In genomic region chr15:89958107-89958805, GRCh38 we compare ENCODE assay signal across 1 cellular context.
A peak's percentile ranks its signal among the peaks of the same experiment; 100 is the strongest.
TF ChIP-seq lines count a peak whose summit lies in the region.

No MANE protein-coding gene starts in this region.

TF ChIP-seq in HepG2, 621 proteins besides CTCF, POLR2A, EP300 and RAD21 (continued from another document and continues in another):
- TF ChIP-seq, protein P1, sequence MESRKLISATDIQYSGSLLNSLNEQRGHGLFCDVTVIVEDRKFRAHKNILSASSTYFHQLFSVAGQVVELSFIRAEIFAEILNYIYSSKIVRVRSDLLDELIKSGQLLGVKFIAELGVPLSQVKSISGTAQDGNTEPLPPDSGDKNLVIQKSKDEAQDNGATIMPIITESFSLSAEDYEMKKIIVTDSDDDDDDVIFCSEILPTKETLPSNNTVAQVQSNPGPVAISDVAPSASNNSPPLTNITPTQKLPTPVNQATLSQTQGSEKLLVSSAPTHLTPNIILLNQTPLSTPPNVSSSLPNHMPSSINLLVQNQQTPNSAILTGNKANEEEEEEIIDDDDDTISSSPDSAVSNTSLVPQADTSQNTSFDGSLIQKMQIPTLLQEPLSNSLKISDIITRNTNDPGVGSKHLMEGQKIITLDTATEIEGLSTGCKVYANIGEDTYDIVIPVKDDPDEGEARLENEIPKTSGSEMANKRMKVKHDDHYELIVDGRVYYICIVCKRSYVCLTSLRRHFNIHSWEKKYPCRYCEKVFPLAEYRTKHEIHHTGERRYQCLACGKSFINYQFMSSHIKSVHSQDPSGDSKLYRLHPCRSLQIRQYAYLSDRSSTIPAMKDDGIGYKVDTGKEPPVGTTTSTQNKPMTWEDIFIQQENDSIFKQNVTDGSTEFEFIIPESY (CRISPR knock-in tag; IDR thresholded peaks at IDR 0.05), result no peak
- TF ChIP-seq NR1H2 (CRISPR knock-in tag; IDR thresholded peaks at IDR 0.05; ENCODE audit: borderline replicate concordance, low read depth) (no peak), ZNF207 (IDR thresholded peaks at IDR 0.05; ENCODE audit: borderline replicate concordance) (no peak), HNF4G (IDR thresholded peaks at IDR 0.05; ENCODE audit: borderline replicate concordance, low read depth, low read length) (no peak), HNF4G (CRISPR knock-in tag; IDR thresholded peaks at IDR 0.05; ENCODE audit: borderline replicate concordance, low read depth) (no peak), BHLHE40 (IDR thresholded peaks at IDR 0.05; ENCODE audit: low read length) (no peak), ZSCAN22 (CRISPR knock-in tag; IDR thresholded peaks at IDR 0.05) (no peak), NRL (CRISPR knock-in tag; IDR thresholded peaks at IDR 0.05; ENCODE audit: borderline replicate concordance) (peak; percentile 54; the same call in 1 of the 2 replicates), ZFP1 (CRISPR knock-in tag; IDR thresholded peaks at IDR 0.05) (no peak), LCORL (IDR thresholded peaks at IDR 0.05) (no peak), LCORL (CRISPR knock-in tag; IDR thresholded peaks at IDR 0.05) (peak; percentile 31; the same call in 1 of the 2 replicates), ZNF205 (CRISPR knock-in tag; IDR thresholded peaks at IDR 0.05) (no peak), ZNF101 (CRISPR knock-in tag; IDR thresholded peaks at IDR 0.05; ENCODE audit: borderline replicate concordance, low read depth) (no peak), ZFP82 (CRISPR knock-in tag; IDR thresholded peaks at IDR 0.05; ENCODE audit: borderline replicate concordance) (no peak), ETV6 (CRISPR knock-in tag; conservative IDR thresholded peaks at IDR 0.05) (no peak), ZNF724P (CRISPR knock-in tag; IDR thresholded peaks at IDR 0.05; ENCODE audit: borderline replicate concordance) (no peak), RBM39 (IDR thresholded peaks at IDR 0.05; ENCODE audit: low read depth, low read length, poor library complexity, severe bottlenecking) (no peak), HIC2 (CRISPR knock-in tag; IDR thresholded peaks at IDR 0.05; ENCODE audit: low read depth) (0 out of 2 replicates have a peak, but pooled peaks have one; percentile 54), KMT2A (CRISPR knock-in tag; IDR thresholded peaks at IDR 0.05) (no peak), ZNF563 (CRISPR knock-in tag; IDR thresholded peaks at IDR 0.05) (0 out of 2 replicates have a peak, but pooled peaks have one; percentile 29), MED8 (CRISPR knock-in tag; IDR thresholded peaks at IDR 0.05; ENCODE audit: insufficient replicate concordance) (no peak), ZNF556 (CRISPR knock-in tag; IDR thresholded peaks at IDR 0.05; ENCODE audit: borderline replicate concordance) (no peak), ZNF543 (CRISPR knock-in tag; IDR thresholded peaks at IDR 0.05) (no peak), ZNF629 (CRISPR knock-in tag; conservative IDR thresholded peaks at IDR 0.05) (no peak), EZH2 (conservative IDR thresholded peaks at IDR 0.05; ENCODE audit: low read depth, low read length) (no peak), TEAD3 (CRISPR knock-in tag; optimal IDR thresholded peaks at IDR 0.05; ENCODE audit: borderline replicate concordance) (peak; percentile 59), HOXA7 (CRISPR knock-in tag; IDR thresholded peaks at IDR 0.05) (no peak), ZNF577 (CRISPR knock-in tag; IDR thresholded peaks at IDR 0.05; ENCODE audit: borderline replicate concordance, low read depth) (no peak)
- TF ChIP-seq, protein P2, sequence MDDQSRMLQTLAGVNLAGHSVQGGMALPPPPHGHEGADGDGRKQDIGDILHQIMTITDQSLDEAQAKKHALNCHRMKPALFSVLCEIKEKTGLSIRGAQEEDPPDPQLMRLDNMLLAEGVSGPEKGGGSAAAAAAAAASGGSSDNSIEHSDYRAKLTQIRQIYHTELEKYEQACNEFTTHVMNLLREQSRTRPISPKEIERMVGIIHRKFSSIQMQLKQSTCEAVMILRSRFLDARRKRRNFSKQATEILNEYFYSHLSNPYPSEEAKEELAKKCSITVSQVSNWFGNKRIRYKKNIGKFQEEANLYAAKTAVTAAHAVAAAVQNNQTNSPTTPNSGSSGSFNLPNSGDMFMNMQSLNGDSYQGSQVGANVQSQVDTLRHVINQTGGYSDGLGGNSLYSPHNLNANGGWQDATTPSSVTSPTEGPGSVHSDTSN (CRISPR knock-in tag; IDR thresholded peaks at IDR 0.05; ENCODE audit: borderline replicate concordance), result no peak
- TF ChIP-seq, protein P3, sequence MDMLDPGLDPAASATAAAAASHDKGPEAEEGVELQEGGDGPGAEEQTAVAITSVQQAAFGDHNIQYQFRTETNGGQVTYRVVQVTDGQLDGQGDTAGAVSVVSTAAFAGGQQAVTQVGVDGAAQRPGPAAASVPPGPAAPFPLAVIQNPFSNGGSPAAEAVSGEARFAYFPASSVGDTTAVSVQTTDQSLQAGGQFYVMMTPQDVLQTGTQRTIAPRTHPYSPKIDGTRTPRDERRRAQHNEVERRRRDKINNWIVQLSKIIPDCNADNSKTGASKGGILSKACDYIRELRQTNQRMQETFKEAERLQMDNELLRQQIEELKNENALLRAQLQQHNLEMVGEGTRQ (IDR thresholded peaks at IDR 0.05; ENCODE audit: low read depth, low read length), result no peak
- TF ChIP-seq, protein P3 (CRISPR knock-in tag; IDR thresholded peaks at IDR 0.05; ENCODE audit: borderline replicate concordance), result no peak
- TF ChIP-seq, protein P4, sequence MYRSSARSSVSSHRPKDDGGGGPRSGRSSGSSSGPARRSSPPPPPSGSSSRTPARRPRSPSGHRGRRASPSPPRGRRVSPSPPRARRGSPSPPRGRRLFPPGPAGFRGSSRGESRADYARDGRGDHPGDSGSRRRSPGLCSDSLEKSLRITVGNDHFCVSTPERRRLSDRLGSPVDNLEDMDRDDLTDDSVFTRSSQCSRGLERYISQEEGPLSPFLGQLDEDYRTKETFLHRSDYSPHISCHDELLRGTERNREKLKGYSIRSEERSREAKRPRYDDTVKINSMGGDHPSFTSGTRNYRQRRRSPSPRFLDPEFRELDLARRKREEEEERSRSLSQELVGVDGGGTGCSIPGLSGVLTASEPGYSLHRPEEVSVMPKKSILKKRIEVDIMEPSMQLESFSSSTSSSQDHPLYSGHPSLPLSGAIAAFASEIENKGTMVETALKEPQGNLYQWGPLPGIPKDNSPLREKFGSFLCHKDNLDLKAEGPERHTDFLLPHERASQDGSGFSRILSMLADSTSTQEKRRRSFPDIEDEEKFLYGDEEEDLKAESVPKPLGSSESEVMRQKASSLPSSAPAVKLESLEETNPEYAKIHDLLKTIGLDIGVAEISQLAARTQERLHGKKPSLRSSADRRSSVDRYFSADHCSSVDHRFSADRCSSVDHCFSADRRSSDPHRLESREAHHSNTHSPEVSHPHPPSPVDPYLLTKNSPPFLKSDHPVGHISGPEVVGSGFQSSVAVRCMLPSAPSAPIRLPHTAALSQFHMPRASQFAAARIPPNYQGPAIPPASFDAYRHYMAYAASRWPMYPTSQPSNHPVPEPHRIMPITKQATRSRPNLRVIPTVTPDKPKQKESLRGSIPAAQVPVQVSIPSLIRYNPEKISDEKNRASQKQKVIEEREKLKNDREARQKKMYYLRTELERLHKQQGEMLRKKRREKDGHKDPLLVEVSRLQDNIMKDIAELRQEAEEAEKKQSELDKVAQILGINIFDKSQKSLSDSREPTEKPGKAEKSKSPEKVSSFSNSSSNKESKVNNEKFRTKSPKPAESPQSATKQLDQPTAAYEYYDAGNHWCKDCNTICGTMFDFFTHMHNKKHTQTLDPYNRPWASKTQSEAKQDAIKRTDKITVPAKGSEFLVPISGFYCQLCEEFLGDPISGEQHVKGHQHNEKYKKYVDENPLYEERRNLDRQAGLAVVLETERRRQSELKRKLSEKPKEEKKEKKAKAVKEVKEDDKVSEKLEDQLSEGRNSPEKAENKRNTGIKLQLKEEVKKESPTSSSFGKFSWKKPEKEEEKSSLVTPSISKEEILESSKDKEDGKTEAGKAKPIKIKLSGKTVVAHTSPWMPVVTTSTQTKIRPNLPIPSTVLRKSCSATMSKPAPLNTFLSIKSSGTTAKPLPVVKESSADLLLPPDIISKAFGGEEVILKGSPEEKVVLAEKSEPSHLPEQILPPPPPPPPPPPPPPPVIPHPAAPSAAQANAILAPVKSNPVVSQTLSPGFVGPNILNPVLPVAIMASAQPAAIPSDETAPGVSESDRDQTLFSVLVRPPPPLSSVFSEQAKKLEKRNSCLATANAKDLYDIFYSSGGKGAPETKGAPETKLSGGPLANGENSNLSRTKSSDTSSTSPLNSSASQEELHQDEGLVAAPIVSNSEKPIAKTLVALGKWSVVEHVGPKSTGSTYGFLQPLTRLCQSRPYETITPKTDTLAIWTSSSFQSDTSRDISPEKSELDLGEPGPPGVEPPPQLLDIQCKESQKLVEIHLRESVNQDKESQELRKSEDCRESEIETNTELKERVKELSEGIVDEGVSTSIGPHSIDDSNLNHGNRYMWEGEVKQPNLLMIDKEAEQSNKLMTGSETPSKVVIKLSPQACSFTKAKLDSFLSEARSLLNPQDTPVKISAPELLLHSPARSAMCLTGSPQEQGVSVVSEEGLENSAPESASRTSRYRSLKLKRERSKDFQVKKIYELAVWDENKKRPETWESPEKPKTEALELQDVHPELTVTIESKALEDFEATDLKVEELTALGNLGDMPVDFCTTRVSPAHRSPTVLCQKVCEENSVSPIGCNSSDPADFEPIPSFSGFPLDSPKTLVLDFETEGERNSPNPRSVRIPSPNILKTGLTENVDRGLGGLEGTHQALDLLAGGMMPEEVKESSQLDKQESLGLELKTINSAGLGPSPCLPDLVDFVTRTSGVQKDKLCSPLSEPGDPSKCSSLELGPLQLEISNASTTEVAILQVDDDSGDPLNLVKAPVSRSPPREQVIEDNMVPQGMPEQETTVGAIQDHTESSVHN (CRISPR knock-in tag; IDR thresholded peaks at IDR 0.05), result no peak
- TF ChIP-seq, protein P5, sequence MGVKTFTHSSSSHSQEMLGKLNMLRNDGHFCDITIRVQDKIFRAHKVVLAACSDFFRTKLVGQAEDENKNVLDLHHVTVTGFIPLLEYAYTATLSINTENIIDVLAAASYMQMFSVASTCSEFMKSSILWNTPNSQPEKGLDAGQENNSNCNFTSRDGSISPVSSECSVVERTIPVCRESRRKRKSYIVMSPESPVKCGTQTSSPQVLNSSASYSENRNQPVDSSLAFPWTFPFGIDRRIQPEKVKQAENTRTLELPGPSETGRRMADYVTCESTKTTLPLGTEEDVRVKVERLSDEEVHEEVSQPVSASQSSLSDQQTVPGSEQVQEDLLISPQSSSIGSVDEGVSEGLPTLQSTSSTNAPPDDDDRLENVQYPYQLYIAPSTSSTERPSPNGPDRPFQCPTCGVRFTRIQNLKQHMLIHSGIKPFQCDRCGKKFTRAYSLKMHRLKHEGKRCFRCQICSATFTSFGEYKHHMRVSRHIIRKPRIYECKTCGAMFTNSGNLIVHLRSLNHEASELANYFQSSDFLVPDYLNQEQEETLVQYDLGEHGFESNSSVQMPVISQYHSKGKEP (CRISPR knock-in tag; IDR thresholded peaks at IDR 0.05), result no peak
- TF ChIP-seq, protein P6, sequence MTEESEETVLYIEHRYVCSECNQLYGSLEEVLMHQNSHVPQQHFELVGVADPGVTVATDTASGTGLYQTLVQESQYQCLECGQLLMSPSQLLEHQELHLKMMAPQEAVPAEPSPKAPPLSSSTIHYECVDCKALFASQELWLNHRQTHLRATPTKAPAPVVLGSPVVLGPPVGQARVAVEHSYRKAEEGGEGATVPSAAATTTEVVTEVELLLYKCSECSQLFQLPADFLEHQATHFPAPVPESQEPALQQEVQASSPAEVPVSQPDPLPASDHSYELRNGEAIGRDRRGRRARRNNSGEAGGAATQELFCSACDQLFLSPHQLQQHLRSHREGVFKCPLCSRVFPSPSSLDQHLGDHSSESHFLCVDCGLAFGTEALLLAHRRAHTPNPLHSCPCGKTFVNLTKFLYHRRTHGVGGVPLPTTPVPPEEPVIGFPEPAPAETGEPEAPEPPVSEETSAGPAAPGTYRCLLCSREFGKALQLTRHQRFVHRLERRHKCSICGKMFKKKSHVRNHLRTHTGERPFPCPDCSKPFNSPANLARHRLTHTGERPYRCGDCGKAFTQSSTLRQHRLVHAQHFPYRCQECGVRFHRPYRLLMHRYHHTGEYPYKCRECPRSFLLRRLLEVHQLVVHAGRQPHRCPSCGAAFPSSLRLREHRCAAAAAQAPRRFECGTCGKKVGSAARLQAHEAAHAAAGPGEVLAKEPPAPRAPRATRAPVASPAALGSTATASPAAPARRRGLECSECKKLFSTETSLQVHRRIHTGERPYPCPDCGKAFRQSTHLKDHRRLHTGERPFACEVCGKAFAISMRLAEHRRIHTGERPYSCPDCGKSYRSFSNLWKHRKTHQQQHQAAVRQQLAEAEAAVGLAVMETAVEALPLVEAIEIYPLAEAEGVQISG (CRISPR knock-in tag; IDR thresholded peaks at IDR 0.05), result 0 out of 2 replicates have a peak, but pooled peaks have one; percentile 12
- TF ChIP-seq, protein P7, sequence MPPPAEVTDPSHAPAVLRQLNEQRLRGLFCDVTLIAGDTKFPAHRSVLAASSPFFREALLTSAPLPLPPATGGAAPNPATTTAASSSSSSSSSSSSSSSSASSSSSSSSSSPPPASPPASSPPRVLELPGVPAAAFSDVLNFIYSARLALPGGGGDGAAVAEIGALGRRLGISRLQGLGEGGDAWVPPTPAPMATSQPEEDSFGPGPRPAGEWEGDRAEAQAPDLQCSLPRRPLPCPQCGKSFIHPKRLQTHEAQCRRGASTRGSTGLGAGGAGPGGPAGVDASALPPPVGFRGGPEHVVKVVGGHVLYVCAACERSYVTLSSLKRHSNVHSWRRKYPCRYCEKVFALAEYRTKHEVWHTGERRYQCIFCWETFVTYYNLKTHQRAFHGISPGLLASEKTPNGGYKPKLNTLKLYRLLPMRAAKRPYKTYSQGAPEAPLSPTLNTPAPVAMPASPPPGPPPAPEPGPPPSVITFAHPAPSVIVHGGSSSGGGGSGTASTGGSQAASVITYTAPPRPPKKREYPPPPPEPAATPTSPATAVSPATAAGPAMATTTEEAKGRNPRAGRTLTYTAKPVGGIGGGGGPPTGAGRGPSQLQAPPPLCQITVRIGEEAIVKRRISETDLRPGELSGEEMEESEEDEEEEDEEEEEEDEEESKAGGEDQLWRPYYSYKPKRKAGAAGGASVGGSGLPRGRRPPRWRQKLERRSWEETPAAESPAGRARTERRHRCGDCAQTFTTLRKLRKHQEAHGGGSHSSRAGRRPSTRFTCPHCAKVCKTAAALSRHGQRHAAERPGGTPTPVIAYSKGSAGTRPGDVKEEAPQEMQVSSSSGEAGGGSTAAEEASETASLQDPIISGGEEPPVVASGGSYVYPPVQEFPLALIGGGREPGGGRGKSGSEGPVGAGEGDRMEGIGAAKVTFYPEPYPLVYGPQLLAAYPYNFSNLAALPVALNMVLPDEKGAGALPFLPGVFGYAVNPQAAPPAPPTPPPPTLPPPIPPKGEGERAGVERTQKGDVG (CRISPR knock-in tag; IDR thresholded peaks at IDR 0.05; ENCODE audit: borderline replicate concordance), result peak; percentile 51; the same call in 1 of the 2 replicates
